Comparison of ENCODE assay signal across 15 cellular contexts in genomic region chr9:82147798-82148440, GRCh38.
"Had no signal": no experiment of that assay in that cellular context is flagged by ENCODE, and none has a peak within 500 bp of the region (broad histone marks: within the 10 kb centered on the region; RNA-seq: fewer than 3 reads in every experiment).

No MANE protein-coding gene starts in this region.

- H3K9me3 Mint-ChIP-seq: memory B cell, natural killer cell had no signal

- H3K4me3 ChIP-seq: upper lobe of left lung had no signal

- H3K27me3 ChIP-seq: upper lobe of left lung had no signal

- H3K27ac Mint-ChIP-seq: activated naive CD4-positive, alpha-beta T cell treated with anti-CD3 and anti-CD28 coated beads for 36 hours; natural killer cell; stimulated activated naive CD8-positive, alpha-beta T cell treated with anti-CD3 and anti-CD28 coated beads, Interleukin-15, amount 100 ng/mL, for 72 hours had no signal

- H3K4me3 Mint-ChIP-seq: activated naive CD4-positive, alpha-beta T cell treated with anti-CD3 and anti-CD28 coated beads for 36 hours; memory B cell; natural killer cell; stimulated activated naive CD8-positive, alpha-beta T cell treated with anti-CD3 and anti-CD28 coated beads, Interleukin-15, amount 100 ng/mL, for 72 hours had no signal

- H3K27ac ChIP-seq: epithelial cell of prostate, upper lobe of left lung had no signal

- H3K36me3 ChIP-seq: upper lobe of left lung had no signal

- H3K4me1 Mint-ChIP-seq: natural killer cell; stimulated activated naive CD8-positive, alpha-beta T cell treated with anti-CD3 and anti-CD28 coated beads, Interleukin-15, amount 100 ng/mL, for 72 hours had no signal

- H3K9me3 ChIP-seq: upper lobe of left lung had no signal

- H3K27me3 Mint-ChIP-seq: stimulated activated naive CD8-positive, alpha-beta T cell treated with anti-CD3 and anti-CD28 coated beads, Interleukin-15, amount 100 ng/mL, for 72 hours had no signal

- DNase-seq: activated CD4-positive, alpha-beta T cell treated with anti-CD3 and anti-CD28 coated beads, Interleukin-2, amount 50 U/mL, for 1 hour; activated naive CD4-positive, alpha-beta T cell treated with anti-CD3 and anti-CD28 coated beads for 36 hours; activated T-cell treated with anti-CD3 and anti-CD28 coated beads for 4 hours; hippocampal formation; kidney; left ventricle myocardium superior; natural killer cell; right cardiac atrium; stimulated activated naive CD8-positive, alpha-beta T cell treated with anti-CD3 and anti-CD28 coated beads, Interleukin-15, amount 100 ng/mL, for 72 hours; T-helper 1 cell; T1000; upper lobe of left lung had no signal

- ATAC-seq: activated CD4-positive, CD25-positive, alpha-beta regulatory T cell treated with anti-CD3 and anti-CD28 coated beads, Interleukin-2, amount 50 U/mL, for 24 hours; natural killer cell; right cardiac atrium; stimulated activated naive CD8-positive, alpha-beta T cell treated with anti-CD3 and anti-CD28 coated beads, Interleukin-15, amount 100 ng/mL, for 72 hours had no signal

- H3K36me3 Mint-ChIP-seq: memory B cell, natural killer cell had no signal

- H3K4me1 ChIP-seq: upper lobe of left lung had no signal
